ENCODE assay signal across 21 cellular contexts in the genomic region with DNA sequence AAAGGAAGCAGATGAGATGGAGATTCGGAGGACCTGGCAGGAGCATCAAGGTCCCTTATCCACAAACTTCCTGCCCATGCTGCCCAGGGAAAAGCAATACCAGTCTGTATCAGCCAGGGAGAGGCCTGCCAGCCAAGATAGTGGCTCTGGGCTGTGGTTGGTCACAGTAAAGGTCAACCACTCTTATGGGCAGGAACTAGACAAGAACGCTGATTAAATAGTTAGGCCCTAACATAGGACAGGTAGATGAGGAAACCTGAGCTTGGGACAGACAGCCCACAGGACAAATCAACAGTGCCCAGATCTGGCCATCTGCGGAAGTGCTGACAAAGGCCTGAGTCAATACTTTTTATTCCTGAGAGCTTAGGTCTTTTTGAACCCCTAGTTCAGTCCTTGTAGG. TPM values are rescaled to one million over a fixed set of nuclear protein-coding genes. Genes with fewer than 3 reads are reported as not detected.
A peak's percentile ranks its signal among the peaks of the same experiment; 100 is the strongest.
DNase-seq lines count a peak whose midpoint lies in the region; ATAC-seq, FAIRE-seq and TF ChIP-seq lines count a peak whose summit lies in the region.
"Had no signal": no experiment of that assay in that cellular context is flagged by ENCODE, and none has a peak within 500 bp of the region (broad histone marks: within the 10 kb centered on the region; RNA-seq: fewer than 3 reads in every experiment).

No MANE protein-coding gene starts in this region.

- H3K9me3 ChIP-seq in trophoblast cell (ENCODE audit: insufficient read depth, low read depth, low read length) (no peaks in the 10 kb centered on the region), HAP-1 (no peaks in the 10 kb centered on the region), aorta (ENCODE audit: control insufficient read depth, low read length) (no peaks in the 10 kb centered on the region)
- H3K9me3 ChIP-seq: Caco-2, Peyer's patch had no signal

- DNase-seq in left ventricle myocardium superior (no peak), cardiac septum (ENCODE audit: low spot score) (no peak), OCI-M1 (lab: John Stamatoyannopoulos, UW) (peak; percentile 59), bronchial epithelial cell (ENCODE audit: low read depth) (no peak), trophoblast cell (no peak), HAP-1 (ENCODE audit: low spot score in 2 of 2) (no peak), aorta (no peak)
- DNase-seq: Caco-2, GM23248, NCI-H1092 treated with DMSO at 0.1 percent for 48 hours, NCI-H1694 treated with DMSO at 0.1 percent for 48 hours, NCI-H2171, NCI-H446 treated with DMSO at 0.1 percent for 48 hours, NCI-H774, Peyer's patch, SHP77 treated with DMSO at 0.1 percent for 48 hours had no signal

- peak overlapping the region; percentile 16 for H3K18ac ChIP-seq in trophoblast cell (ENCODE audit: low read length)

- TF ChIP-seq CTCF in bronchial epithelial cell (IDR thresholded peaks at IDR 0.05; ENCODE audit: insufficient read depth, low read length, severe bottlenecking): no peak

- intact Hi-C loops in left ventricle myocardium superior (cut with micrococcal nuclease) (no loop called here), cardiac septum (cut with DNase I) (no loop called here), aorta (cut with DNase I) (no loop called here)

- H3K36me3 ChIP-seq in bronchial epithelial cell (ENCODE audit: control insufficient read depth, insufficient read depth, low read length) (no peaks in the 10 kb centered on the region), trophoblast cell (ENCODE audit: control insufficient read depth in 1 of 2, insufficient read depth in 2 of 2, low read length in 2 of 2) (peaks cover 2 to 5% of the 10 kb centered on the region in 2 experiments), HAP-1 (replicated peaks) (no peaks in the 10 kb centered on the region), aorta (ENCODE audit: control insufficient read depth in 1 of 2, insufficient read depth in 2 of 2, low read length in 1 of 2) (no peaks in the 10 kb centered on the region)
- H3K36me3 ChIP-seq: Peyer's patch had no signal

- H2BK120ac ChIP-seq in trophoblast cell (ENCODE audit: insufficient read depth, low read length, poor library complexity): no peak overlapping the region

- H4K8ac ChIP-seq in trophoblast cell (ENCODE audit: low read depth, low read length): no peak overlapping the region

- H3K4me3 ChIP-seq in bronchial epithelial cell (ENCODE audit: low read depth, low read length) (no peak overlapping the region), trophoblast cell (ENCODE audit: low read depth, low read length) (no peak overlapping the region), HAP-1 (no peak overlapping the region), aorta (ENCODE audit: low read length in 2 of 2) (no peak overlapping the region)
- H3K4me3 ChIP-seq: GM23248, Peyer's patch had no signal

- no peak overlapping the region for H3K9ac ChIP-seq in trophoblast cell (ENCODE audit: low read length)
- H3K9ac ChIP-seq: GM23248 had no signal

- no peak overlapping the region for H3K27ac ChIP-seq in trophoblast cell (ENCODE audit: low read depth, low read length)
- H3K27ac ChIP-seq in aorta (ENCODE audit: low read depth in 1 of 2, low read length in 2 of 2): no peak overlapping the region
- H3K27ac ChIP-seq: C4-2B, GM23248, Peyer's patch had no signal

- no peak overlapping the region for H4K12ac ChIP-seq in trophoblast cell (ENCODE audit: low read depth, low read length)

- H2BK12ac ChIP-seq in trophoblast cell (ENCODE audit: low read length): peak overlapping the region; percentile 55

- no peak overlapping the region for H3K4me2 ChIP-seq in trophoblast cell (ENCODE audit: low read length)

- H3K4me1 ChIP-seq in trophoblast cell (ENCODE audit: control insufficient read depth in 1 of 2, insufficient read depth in 2 of 2, low read length in 2 of 2) (peaks cover 8 to 19% of the 10 kb centered on the region in 2 experiments), HAP-1 (peaks cover 8% of the 10 kb centered on the region; the same call in 1 of the 2 replicates), aorta (ENCODE audit: control insufficient read depth in 1 of 2, insufficient read depth in 2 of 2, low read length in 2 of 2) (no peaks in the 10 kb centered on the region)
- H3K4me1 ChIP-seq: Caco-2 had no signal

- no peak overlapping the region for H3K23ac ChIP-seq in trophoblast cell (ENCODE audit: low read length)

- WGBS in trophoblast cell (ENCODE audit: extremely low coverage, insufficient coverage, insufficient read length): no CpG with 5 or more reads among the region's 3 CpGs
- 95% methylated on average over 3 of the region's 3 CpGs for WGBS in aorta, 2 donors

- peaks cover 4% of the 10 kb centered on the region for H3K79me2 ChIP-seq in trophoblast cell (ENCODE audit: control insufficient read depth, insufficient read depth, low read length, poor library complexity)

- ATAC-seq in left ventricle myocardium superior (peak; percentile 17), GM19397 (IDR thresholded peaks at IDR 0.05; ENCODE audit: unreplicated experiment) (no peak), aorta (ENCODE audit: low FRiP score) (no peak)

- peak overlapping the region; percentile 5 for H4K91ac ChIP-seq in trophoblast cell (ENCODE audit: low read depth, low read length)

- H2AK5ac ChIP-seq in trophoblast cell (ENCODE audit: low read length): no peak overlapping the region

- peak overlapping the region; percentile 24 for H3K4ac ChIP-seq in trophoblast cell (ENCODE audit: low read depth, low read length)

- in situ Hi-C loops in HAP-1 (cut with MboI; ENCODE audit: low sequenced_read_pairs): no loop called here

- H3K79me1 ChIP-seq in trophoblast cell (ENCODE audit: low read length): peaks cover 7% of the 10 kb centered on the region

- no peak overlapping the region for H3K14ac ChIP-seq in trophoblast cell (ENCODE audit: low read length)

- no peaks in the 10 kb centered on the region for H3K27me3 ChIP-seq in bronchial epithelial cell (ENCODE audit: control insufficient read depth, insufficient read depth, low read length)
- H3K27me3 ChIP-seq in trophoblast cell (ENCODE audit: insufficient read depth, low read length): no peaks in the 10 kb centered on the region
- no peaks in the 10 kb centered on the region for H3K27me3 ChIP-seq in HAP-1 (ENCODE audit: low read depth)
- H3K27me3 ChIP-seq in aorta (ENCODE audit: control insufficient read depth in 1 of 2, insufficient read depth in 2 of 2, low read length in 1 of 2): no peaks in the 10 kb centered on the region
- H3K27me3 ChIP-seq: Peyer's patch had no signal

- H2BK5ac ChIP-seq in trophoblast cell (ENCODE audit: low read depth, low read length, poor library complexity): no peak overlapping the region

- peak; percentile 43 for FAIRE-seq in bronchial epithelial cell (lab: Jason Lieb, UNC)
- FAIRE-seq: A204.1, GM19239, HTR-8/SVneo had no signal

- H2AFZ ChIP-seq in trophoblast cell (ENCODE audit: insufficient read depth, low read length, poor library complexity): no peak overlapping the region
- H2AFZ ChIP-seq: GM23248 had no signal

RNA-seq across cellular contexts. Expression of a gene that starts 10.7 kb away (rescaled TPM):
- 2.7 TPM for total RNA-seq in left ventricle myocardium superior
- 1.3 TPM for total RNA-seq in cardiac septum
- total RNA-seq in bronchial epithelial cell: 6.0 and 6.6 TPM in 2 replicates
- 54.5 and 57.4 TPM in 2 replicates for polyA plus RNA-seq in trophoblast cell (2013)
- 10 to 100 TPM; 10.6 to 12.6 TPM for total RNA-seq in aorta
- 1 to 10 TPM; 2.0 to 2.8 TPM for polyA plus RNA-seq in aorta

RNA-seq across cellular contexts. Expression of a gene that starts 36.7 kb away (rescaled TPM):
- total RNA-seq in left ventricle myocardium superior: 1,799 TPM
- total RNA-seq in cardiac septum: 1,569 TPM
- total RNA-seq in bronchial epithelial cell: 506 and 666 TPM in 2 replicates
- 277 and 282 TPM in 2 replicates for polyA plus RNA-seq in trophoblast cell (2013)
- 100 to 1,000 TPM; 189 TPM for total RNA-seq in aorta
- 100 to 1,000 TPM; 225 to 335 TPM for polyA plus RNA-seq in aorta

RNA-seq across cellular contexts. Expression of a gene that starts 42.8 kb away (rescaled TPM):
- total RNA-seq in left ventricle myocardium superior (7.0 TPM), cardiac septum (7.8 TPM), bronchial epithelial cell (12.7 and 18.7 TPM in 2 replicates), aorta (10 to 100 TPM; 15.0 to 17.4 TPM)
- 59.0 and 63.5 TPM in 2 replicates for polyA plus RNA-seq in trophoblast cell (2013)
- 10 to 100 TPM; 15.5 to 18.9 TPM for polyA plus RNA-seq in aorta
